ENCODE assay signal across 1 cellular context in the genomic region with DNA sequence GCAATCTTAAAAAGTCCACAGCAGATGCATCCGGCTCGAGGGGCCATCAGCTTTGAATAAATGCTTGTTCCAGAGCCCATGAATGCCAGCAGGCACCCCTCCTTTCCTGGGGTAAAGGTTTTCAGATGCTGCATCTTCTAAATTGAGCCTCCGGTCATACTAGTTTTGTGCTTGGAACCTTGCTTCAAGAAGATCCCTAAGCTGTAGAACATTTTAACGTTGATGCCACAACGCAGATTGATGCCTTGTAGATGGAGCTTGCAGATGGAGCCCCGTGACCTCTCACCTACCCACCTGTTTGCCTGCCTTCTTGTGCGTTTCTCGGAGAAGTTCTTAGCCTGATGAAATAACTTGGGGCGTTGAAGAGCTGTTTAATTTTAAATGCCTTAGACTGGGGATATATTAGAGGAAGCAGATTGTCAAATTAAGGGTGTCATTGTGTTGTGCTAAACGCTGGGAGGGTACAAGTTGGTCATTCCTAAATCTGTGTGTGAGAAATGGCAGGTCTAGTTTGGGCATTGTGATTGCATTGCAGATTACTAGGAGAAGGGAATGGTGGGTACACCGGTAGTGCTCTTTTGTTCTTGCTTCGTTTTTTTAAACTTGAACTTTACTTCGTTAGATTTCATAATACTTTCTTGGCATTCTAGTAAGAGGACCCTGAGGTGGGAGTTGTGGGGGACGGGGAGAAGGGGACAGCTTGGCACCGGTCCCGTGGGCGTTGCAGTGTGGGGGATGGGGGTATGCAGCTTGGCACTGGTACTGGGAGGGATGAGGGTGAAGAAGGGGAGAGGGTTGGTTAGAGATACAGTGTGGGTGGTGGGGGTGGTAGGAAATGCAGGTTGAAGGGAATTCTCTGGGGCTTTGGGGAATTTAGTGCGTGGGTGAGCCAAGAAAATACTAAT.
TF ChIP-seq lines count a peak whose summit lies in the region.

No MANE protein-coding gene starts in this region.

TF ChIP-seq in K562, 482 proteins besides CTCF, POLR2A, EP300 and RAD21 (continued from another document and continues in another):
- TF ChIP-seq, protein P1, sequence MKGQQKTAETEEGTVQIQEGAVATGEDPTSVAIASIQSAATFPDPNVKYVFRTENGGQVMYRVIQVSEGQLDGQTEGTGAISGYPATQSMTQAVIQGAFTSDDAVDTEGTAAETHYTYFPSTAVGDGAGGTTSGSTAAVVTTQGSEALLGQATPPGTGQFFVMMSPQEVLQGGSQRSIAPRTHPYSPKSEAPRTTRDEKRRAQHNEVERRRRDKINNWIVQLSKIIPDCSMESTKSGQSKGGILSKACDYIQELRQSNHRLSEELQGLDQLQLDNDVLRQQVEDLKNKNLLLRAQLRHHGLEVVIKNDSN (CRISPR knock-in tag; IDR thresholded peaks at IDR 0.05): no peak
- TF ChIP-seq SREBF1 (IDR thresholded peaks at IDR 0.05; ENCODE audit: borderline replicate concordance, low read depth, low read length): no peak
- TF ChIP-seq FOXP1 (CRISPR knock-in tag; IDR thresholded peaks at IDR 0.05): 0 out of 2 replicates have a peak, but pooled peaks have one; percentile 23
- TF ChIP-seq, protein P2, sequence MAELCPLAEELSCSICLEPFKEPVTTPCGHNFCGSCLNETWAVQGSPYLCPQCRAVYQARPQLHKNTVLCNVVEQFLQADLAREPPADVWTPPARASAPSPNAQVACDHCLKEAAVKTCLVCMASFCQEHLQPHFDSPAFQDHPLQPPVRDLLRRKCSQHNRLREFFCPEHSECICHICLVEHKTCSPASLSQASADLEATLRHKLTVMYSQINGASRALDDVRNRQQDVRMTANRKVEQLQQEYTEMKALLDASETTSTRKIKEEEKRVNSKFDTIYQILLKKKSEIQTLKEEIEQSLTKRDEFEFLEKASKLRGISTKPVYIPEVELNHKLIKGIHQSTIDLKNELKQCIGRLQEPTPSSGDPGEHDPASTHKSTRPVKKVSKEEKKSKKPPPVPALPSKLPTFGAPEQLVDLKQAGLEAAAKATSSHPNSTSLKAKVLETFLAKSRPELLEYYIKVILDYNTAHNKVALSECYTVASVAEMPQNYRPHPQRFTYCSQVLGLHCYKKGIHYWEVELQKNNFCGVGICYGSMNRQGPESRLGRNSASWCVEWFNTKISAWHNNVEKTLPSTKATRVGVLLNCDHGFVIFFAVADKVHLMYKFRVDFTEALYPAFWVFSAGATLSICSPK (IDR thresholded peaks at IDR 0.05; ENCODE audit: borderline replicate concordance): no peak
- TF ChIP-seq, protein P3, sequence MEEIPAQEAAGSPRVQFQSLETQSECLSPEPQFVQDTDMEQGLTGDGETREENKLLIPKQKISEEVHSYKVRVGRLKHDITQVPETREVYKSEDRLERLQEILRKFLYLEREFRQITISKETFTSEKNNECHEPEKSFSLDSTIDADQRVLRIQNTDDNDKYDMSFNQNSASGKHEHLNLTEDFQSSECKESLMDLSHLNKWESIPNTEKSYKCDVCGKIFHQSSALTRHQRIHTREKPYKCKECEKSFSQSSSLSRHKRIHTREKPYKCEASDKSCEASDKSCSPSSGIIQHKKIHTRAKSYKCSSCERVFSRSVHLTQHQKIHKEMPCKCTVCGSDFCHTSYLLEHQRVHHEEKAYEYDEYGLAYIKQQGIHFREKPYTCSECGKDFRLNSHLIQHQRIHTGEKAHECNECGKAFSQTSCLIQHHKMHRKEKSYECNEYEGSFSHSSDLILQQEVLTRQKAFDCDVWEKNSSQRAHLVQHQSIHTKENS (CRISPR knock-in tag; IDR thresholded peaks at IDR 0.05): no peak
- TF ChIP-seq FOXA1 (IDR thresholded peaks at IDR 0.05; ENCODE audit: borderline replicate concordance): no peak
- TF ChIP-seq, protein P4, sequence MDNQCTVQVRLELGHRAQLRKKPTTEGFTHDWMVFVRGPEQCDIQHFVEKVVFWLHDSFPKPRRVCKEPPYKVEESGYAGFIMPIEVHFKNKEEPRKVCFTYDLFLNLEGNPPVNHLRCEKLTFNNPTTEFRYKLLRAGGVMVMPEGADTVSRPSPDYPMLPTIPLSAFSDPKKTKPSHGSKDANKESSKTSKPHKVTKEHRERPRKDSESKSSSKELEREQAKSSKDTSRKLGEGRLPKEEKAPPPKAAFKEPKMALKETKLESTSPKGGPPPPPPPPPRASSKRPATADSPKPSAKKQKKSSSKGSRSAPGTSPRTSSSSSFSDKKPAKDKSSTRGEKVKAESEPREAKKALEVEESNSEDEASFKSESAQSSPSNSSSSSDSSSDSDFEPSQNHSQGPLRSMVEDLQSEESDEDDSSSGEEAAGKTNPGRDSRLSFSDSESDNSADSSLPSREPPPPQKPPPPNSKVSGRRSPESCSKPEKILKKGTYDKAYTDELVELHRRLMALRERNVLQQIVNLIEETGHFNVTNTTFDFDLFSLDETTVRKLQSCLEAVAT (IDR thresholded peaks at IDR 0.05): peak; percentile 97 to 99
- TF ChIP-seq KLF13 (tag; IDR thresholded peaks at IDR 0.05; ENCODE audit: borderline replicate concordance, low read depth): no peak
- peak; percentile 98; the same call in 1 of the 2 replicates for TF ChIP-seq OTX1 (CRISPR knock-in tag; IDR thresholded peaks at IDR 0.05)
- no peak for TF ChIP-seq COPS2 (conservative IDR thresholded peaks at IDR 0.05)
- TF ChIP-seq ZFP30 (CRISPR knock-in tag; IDR thresholded peaks at IDR 0.05; ENCODE audit: borderline replicate concordance): no peak
- TF ChIP-seq ZNF121 (CRISPR knock-in tag; conservative IDR thresholded peaks at IDR 0.05): no peak
- TF ChIP-seq ZNF586 (CRISPR knock-in tag; conservative IDR thresholded peaks at IDR 0.05): no peak
- TF ChIP-seq MIER1 (IDR thresholded peaks at IDR 0.05; ENCODE audit: low read depth): no peak
- TF ChIP-seq, protein P5, sequence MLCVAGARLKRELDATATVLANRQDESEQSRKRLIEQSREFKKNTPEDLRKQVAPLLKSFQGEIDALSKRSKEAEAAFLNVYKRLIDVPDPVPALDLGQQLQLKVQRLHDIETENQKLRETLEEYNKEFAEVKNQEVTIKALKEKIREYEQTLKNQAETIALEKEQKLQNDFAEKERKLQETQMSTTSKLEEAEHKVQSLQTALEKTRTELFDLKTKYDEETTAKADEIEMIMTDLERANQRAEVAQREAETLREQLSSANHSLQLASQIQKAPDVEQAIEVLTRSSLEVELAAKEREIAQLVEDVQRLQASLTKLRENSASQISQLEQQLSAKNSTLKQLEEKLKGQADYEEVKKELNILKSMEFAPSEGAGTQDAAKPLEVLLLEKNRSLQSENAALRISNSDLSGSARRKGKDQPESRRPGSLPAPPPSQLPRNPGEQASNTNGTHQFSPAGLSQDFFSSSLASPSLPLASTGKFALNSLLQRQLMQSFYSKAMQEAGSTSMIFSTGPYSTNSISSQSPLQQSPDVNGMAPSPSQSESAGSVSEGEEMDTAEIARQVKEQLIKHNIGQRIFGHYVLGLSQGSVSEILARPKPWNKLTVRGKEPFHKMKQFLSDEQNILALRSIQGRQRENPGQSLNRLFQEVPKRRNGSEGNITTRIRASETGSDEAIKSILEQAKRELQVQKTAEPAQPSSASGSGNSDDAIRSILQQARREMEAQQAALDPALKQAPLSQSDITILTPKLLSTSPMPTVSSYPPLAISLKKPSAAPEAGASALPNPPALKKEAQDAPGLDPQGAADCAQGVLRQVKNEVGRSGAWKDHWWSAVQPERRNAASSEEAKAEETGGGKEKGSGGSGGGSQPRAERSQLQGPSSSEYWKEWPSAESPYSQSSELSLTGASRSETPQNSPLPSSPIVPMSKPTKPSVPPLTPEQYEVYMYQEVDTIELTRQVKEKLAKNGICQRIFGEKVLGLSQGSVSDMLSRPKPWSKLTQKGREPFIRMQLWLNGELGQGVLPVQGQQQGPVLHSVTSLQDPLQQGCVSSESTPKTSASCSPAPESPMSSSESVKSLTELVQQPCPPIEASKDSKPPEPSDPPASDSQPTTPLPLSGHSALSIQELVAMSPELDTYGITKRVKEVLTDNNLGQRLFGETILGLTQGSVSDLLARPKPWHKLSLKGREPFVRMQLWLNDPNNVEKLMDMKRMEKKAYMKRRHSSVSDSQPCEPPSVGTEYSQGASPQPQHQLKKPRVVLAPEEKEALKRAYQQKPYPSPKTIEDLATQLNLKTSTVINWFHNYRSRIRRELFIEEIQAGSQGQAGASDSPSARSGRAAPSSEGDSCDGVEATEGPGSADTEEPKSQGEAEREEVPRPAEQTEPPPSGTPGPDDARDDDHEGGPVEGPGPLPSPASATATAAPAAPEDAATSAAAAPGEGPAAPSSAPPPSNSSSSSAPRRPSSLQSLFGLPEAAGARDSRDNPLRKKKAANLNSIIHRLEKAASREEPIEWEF (CRISPR knock-in tag; IDR thresholded peaks at IDR 0.05): no peak
- TF ChIP-seq LEF1 (IDR thresholded peaks at IDR 0.05): peak; percentile 26; the same call in 1 of the 2 replicates
- TF ChIP-seq RB1 (IDR thresholded peaks at IDR 0.05; ENCODE audit: low read depth): no peak
- TF ChIP-seq U2AF1 (optimal IDR thresholded peaks at IDR 0.05; ENCODE audit: low read depth, low read length): no peak
- TF ChIP-seq EZH2 (IDR thresholded peaks at IDR 0.05; ENCODE audit: borderline replicate concordance, low read depth, low read length): no peak
- TF ChIP-seq, protein P6, sequence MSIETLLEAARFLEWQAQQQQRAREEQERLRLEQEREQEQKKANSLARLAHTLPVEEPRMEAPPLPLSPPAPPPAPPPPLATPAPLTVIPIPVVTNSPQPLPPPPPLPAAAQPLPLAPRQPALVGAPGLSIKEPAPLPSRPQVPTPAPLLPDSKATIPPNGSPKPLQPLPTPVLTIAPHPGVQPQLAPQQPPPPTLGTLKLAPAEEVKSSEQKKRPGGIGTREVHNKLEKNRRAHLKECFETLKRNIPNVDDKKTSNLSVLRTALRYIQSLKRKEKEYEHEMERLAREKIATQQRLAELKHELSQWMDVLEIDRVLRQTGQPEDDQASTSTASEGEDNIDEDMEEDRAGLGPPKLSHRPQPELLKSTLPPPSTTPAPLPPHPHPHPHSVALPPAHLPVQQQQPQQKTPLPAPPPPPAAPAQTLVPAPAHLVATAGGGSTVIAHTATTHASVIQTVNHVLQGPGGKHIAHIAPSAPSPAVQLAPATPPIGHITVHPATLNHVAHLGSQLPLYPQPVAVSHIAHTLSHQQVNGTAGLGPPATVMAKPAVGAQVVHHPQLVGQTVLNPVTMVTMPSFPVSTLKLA (conservative IDR thresholded peaks at IDR 0.05): no peak
- TF ChIP-seq, protein P7, sequence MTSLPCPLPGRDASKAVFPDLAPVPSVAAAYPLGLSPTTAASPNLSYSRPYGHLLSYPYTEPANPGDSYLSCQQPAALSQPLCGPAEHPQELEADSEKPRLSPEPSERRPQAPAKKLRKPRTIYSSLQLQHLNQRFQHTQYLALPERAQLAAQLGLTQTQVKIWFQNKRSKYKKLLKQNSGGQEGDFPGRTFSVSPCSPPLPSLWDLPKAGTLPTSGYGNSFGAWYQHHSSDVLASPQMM (CRISPR knock-in tag; IDR thresholded peaks at IDR 0.05): no peak
- TF ChIP-seq CCAR2 (IDR thresholded peaks at IDR 0.05; ENCODE audit: low read depth, low read length): no peak
- TF ChIP-seq, protein P8, sequence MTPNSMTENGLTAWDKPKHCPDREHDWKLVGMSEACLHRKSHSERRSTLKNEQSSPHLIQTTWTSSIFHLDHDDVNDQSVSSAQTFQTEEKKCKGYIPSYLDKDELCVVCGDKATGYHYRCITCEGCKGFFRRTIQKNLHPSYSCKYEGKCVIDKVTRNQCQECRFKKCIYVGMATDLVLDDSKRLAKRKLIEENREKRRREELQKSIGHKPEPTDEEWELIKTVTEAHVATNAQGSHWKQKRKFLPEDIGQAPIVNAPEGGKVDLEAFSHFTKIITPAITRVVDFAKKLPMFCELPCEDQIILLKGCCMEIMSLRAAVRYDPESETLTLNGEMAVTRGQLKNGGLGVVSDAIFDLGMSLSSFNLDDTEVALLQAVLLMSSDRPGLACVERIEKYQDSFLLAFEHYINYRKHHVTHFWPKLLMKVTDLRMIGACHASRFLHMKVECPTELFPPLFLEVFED (CRISPR knock-in tag; conservative IDR thresholded peaks at IDR 0.05): peak; percentile 99
- TF ChIP-seq, protein P9, sequence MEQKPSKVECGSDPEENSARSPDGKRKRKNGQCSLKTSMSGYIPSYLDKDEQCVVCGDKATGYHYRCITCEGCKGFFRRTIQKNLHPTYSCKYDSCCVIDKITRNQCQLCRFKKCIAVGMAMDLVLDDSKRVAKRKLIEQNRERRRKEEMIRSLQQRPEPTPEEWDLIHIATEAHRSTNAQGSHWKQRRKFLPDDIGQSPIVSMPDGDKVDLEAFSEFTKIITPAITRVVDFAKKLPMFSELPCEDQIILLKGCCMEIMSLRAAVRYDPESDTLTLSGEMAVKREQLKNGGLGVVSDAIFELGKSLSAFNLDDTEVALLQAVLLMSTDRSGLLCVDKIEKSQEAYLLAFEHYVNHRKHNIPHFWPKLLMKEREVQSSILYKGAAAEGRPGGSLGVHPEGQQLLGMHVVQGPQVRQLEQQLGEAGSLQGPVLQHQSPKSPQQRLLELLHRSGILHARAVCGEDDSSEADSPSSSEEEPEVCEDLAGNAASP (IDR thresholded peaks at IDR 0.05): no peak
- no peak for TF ChIP-seq NCOR1 (IDR thresholded peaks at IDR 0.05)
- TF ChIP-seq, protein P10, sequence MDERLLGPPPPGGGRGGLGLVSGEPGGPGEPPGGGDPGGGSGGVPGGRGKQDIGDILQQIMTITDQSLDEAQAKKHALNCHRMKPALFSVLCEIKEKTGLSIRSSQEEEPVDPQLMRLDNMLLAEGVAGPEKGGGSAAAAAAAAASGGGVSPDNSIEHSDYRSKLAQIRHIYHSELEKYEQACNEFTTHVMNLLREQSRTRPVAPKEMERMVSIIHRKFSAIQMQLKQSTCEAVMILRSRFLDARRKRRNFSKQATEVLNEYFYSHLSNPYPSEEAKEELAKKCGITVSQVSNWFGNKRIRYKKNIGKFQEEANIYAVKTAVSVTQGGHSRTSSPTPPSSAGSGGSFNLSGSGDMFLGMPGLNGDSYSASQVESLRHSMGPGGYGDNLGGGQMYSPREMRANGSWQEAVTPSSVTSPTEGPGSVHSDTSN (CRISPR knock-in tag; IDR thresholded peaks at IDR 0.05; ENCODE audit: low read depth): no peak
- TF ChIP-seq, protein P10 (tag; conservative IDR thresholded peaks at IDR 0.05; ENCODE audit: low read depth): no peak
- TF ChIP-seq, protein P11, sequence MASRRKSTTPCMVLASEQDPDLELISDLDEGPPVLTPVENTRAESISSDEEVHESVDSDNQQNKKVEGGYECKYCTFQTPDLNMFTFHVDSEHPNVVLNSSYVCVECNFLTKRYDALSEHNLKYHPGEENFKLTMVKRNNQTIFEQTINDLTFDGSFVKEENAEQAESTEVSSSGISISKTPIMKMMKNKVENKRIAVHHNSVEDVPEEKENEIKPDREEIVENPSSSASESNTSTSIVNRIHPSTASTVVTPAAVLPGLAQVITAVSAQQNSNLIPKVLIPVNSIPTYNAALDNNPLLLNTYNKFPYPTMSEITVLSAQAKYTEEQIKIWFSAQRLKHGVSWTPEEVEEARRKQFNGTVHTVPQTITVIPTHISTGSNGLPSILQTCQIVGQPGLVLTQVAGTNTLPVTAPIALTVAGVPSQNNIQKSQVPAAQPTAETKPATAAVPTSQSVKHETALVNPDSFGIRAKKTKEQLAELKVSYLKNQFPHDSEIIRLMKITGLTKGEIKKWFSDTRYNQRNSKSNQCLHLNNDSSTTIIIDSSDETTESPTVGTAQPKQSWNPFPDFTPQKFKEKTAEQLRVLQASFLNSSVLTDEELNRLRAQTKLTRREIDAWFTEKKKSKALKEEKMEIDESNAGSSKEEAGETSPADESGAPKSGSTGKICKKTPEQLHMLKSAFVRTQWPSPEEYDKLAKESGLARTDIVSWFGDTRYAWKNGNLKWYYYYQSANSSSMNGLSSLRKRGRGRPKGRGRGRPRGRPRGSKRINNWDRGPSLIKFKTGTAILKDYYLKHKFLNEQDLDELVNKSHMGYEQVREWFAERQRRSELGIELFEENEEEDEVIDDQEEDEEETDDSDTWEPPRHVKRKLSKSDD (conservative IDR thresholded peaks at IDR 0.05; ENCODE audit: low read length): no peak
